In the genomic region with DNA sequence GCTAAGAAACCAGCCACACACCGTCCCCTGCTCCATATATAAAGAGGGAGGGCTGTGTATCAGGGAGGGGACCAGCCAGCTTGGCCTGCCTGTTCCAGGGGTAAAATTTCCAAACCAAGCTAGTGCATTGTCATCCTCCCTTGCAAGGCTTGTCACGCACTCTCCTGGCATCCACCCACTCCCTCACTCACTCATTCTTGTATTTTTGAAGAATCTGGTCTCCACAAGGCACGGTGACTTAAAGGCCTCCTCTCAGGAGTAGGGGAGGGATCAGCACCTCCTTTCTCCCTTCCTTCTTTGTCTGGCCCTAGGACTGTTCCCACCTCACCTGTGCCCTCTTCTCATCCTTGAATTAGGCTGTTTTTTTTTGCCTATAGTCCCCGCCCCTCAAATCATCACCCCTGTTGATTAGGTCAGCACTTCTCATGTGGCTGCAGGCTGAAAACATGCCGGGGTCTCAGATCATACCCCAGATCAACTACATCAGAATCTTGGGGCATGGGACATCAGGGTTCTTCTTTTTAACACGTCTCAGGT, we compare ENCODE assay signal across 1 cellular context.
TF ChIP-seq lines count a peak whose summit lies in the region.

No MANE protein-coding gene starts in this region.

TF ChIP-seq in GM23338, 12 proteins besides CTCF, POLR2A, EP300 and RAD21:
- TF ChIP-seq CREB1 (CRISPR knock-in tag; IDR thresholded peaks at IDR 0.05; ENCODE audit: low read depth) = no peak
- no peak for TF ChIP-seq ZNF114 (CRISPR knock-in tag; IDR thresholded peaks at IDR 0.05)
- TF ChIP-seq POLR2AphosphoS5 (IDR thresholded peaks at IDR 0.05; ENCODE audit: low read depth) = no peak
- no peak for TF ChIP-seq NANOG (IDR thresholded peaks at IDR 0.05; ENCODE audit: borderline replicate concordance)
- TF ChIP-seq, protein P1, sequence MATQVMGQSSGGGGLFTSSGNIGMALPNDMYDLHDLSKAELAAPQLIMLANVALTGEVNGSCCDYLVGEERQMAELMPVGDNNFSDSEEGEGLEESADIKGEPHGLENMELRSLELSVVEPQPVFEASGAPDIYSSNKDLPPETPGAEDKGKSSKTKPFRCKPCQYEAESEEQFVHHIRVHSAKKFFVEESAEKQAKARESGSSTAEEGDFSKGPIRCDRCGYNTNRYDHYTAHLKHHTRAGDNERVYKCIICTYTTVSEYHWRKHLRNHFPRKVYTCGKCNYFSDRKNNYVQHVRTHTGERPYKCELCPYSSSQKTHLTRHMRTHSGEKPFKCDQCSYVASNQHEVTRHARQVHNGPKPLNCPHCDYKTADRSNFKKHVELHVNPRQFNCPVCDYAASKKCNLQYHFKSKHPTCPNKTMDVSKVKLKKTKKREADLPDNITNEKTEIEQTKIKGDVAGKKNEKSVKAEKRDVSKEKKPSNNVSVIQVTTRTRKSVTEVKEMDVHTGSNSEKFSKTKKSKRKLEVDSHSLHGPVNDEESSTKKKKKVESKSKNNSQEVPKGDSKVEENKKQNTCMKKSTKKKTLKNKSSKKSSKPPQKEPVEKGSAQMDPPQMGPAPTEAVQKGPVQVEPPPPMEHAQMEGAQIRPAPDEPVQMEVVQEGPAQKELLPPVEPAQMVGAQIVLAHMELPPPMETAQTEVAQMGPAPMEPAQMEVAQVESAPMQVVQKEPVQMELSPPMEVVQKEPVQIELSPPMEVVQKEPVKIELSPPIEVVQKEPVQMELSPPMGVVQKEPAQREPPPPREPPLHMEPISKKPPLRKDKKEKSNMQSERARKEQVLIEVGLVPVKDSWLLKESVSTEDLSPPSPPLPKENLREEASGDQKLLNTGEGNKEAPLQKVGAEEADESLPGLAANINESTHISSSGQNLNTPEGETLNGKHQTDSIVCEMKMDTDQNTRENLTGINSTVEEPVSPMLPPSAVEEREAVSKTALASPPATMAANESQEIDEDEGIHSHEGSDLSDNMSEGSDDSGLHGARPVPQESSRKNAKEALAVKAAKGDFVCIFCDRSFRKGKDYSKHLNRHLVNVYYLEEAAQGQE (IDR thresholded peaks at IDR 0.05; ENCODE audit: unreplicated experiment) = no peak
- TF ChIP-seq, protein P2, sequence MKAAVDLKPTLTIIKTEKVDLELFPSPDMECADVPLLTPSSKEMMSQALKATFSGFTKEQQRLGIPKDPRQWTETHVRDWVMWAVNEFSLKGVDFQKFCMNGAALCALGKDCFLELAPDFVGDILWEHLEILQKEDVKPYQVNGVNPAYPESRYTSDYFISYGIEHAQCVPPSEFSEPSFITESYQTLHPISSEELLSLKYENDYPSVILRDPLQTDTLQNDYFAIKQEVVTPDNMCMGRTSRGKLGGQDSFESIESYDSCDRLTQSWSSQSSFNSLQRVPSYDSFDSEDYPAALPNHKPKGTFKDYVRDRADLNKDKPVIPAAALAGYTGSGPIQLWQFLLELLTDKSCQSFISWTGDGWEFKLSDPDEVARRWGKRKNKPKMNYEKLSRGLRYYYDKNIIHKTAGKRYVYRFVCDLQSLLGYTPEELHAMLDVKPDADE (IDR thresholded peaks at IDR 0.05) = no peak
- TF ChIP-seq EZH2 (IDR thresholded peaks at IDR 0.05; ENCODE audit: low read depth, unreplicated experiment) = no peak
- TF ChIP-seq STAT1 (IDR thresholded peaks at IDR 0.05; ENCODE audit: unreplicated experiment) = no peak
- no peak for TF ChIP-seq EZH2phosphoT487 (IDR thresholded peaks at IDR 0.05; ENCODE audit: unreplicated experiment)
- no peak for TF ChIP-seq ZNF331 (CRISPR knock-in tag; IDR thresholded peaks at IDR 0.05; ENCODE audit: low read depth)
- TF ChIP-seq, protein P3, sequence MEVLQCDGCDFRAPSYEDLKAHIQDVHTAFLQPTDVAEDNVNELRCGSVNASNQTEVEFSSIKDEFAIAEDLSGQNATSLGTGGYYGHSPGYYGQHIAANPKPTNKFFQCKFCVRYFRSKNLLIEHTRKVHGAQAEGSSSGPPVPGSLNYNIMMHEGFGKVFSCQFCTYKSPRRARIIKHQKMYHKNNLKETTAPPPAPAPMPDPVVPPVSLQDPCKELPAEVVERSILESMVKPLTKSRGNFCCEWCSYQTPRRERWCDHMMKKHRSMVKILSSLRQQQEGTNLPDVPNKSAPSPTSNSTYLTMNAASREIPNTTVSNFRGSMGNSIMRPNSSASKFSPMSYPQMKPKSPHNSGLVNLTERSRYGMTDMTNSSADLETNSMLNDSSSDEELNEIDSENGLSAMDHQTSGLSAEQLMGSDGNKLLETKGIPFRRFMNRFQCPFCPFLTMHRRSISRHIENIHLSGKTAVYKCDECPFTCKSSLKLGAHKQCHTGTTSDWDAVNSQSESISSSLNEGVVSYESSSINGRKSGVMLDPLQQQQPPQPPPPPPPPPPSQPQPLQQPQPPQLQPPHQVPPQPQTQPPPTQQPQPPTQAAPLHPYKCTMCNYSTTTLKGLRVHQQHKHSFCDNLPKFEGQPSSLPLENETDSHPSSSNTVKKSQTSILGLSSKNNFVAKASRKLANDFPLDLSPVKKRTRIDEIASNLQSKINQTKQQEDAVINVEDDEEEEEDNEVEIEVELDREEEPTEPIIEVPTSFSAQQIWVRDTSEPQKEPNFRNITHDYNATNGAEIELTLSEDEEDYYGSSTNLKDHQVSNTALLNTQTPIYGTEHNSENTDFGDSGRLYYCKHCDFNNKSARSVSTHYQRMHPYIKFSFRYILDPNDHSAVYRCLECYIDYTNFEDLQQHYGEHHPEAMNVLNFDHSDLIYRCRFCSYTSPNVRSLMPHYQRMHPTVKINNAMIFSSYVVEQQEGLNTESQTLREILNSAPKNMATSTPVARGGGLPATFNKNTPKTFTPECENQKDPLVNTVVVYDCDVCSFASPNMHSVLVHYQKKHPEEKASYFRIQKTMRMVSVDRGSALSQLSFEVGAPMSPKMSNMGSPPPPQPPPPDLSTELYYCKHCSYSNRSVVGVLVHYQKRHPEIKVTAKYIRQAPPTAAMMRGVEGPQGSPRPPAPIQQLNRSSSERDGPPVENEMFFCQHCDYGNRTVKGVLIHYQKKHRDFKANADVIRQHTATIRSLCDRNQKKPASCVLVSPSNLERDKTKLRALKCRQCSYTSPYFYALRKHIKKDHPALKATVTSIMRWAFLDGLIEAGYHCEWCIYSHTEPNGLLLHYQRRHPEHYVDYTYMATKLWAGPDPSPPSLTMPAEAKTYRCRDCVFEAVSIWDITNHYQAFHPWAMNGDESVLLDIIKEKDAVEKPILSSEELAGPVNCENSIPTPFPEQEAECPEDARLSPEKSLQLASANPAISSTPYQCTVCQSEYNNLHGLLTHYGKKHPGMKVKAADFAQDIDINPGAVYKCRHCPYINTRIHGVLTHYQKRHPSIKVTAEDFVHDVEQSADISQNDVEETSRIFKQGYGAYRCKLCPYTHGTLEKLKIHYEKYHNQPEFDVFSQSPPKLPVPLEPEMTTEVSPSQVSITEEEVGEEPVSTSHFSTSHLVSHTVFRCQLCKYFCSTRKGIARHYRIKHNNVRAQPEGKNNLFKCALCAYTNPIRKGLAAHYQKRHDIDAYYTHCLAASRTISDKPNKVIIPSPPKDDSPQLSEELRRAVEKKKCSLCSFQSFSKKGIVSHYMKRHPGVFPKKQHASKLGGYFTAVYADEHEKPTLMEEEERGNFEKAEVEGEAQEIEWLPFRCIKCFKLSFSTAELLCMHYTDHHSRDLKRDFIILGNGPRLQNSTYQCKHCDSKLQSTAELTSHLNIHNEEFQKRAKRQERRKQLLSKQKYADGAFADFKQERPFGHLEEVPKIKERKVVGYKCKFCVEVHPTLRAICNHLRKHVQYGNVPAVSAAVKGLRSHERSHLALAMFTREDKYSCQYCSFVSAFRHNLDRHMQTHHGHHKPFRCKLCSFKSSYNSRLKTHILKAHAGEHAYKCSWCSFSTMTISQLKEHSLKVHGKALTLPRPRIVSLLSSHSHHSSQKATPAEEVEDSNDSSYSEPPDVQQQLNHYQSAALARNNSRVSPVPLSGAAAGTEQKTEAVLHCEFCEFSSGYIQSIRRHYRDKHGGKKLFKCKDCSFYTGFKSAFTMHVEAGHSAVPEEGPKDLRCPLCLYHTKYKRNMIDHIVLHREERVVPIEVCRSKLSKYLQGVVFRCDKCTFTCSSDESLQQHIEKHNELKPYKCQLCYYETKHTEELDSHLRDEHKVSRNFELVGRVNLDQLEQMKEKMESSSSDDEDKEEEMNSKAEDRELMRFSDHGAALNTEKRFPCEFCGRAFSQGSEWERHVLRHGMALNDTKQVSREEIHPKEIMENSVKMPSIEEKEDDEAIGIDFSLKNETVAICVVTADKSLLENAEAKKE (CRISPR knock-in tag; IDR thresholded peaks at IDR 0.05) = no peak
